ENCODE assay signal across 1 cellular context in genomic region chr6:41779793-41780622, GRCh38.
A peak's percentile ranks its signal among the peaks of the same experiment; 100 is the strongest.
TF ChIP-seq lines count a peak whose summit lies in the region.

TSS of gene FRS3 (minus strand) at chr6:41779900. CDS start at chr6:41776987, 2,913 bp downstream.

TF ChIP-seq in K562, 482 proteins besides CTCF, POLR2A, EP300 and RAD21 (continued from another document and continues in another):
- TF ChIP-seq CEBPZ (IDR thresholded peaks at IDR 0.05; ENCODE audit: borderline replicate concordance, low read depth, low read length) (no peak), SMARCA4 (IDR thresholded peaks at IDR 0.05) (0 out of 2 replicates have a peak, but pooled peaks have one; percentile 9), ZNF133 (CRISPR knock-in tag; IDR thresholded peaks at IDR 0.05) (no peak), TSC22D4 (tag; IDR thresholded peaks at IDR 0.05) (no peak), SNRNP70 (optimal IDR thresholded peaks at IDR 0.05; ENCODE audit: low read depth, low read length) (no peak), KAT2B (IDR thresholded peaks at IDR 0.05; ENCODE audit: low read depth, low read length) (no peak), NCOR1 (IDR thresholded peaks at IDR 0.05) (peak; percentile 58), SMAD3 (CRISPR knock-in tag; conservative IDR thresholded peaks at IDR 0.05) (no peak), E2F3 (CRISPR knock-in tag; IDR thresholded peaks at IDR 0.05) (no peak), MAFK (IDR thresholded peaks at IDR 0.05; ENCODE audit: low read length) (peak; percentile 39; the same call in 1 of the 2 replicates), SRSF1 (IDR thresholded peaks at IDR 0.05; ENCODE audit: low read depth, low read length) (no peak), HDAC1 (IDR thresholded peaks at IDR 0.05) (peak in 1 of 2 experiments; percentile 72; a peak in 2 of 4 replicates), TAL1 (IDR thresholded peaks at IDR 0.05) (peak; percentile 20; the same call in 1 of the 2 replicates), HMBOX1 (IDR thresholded peaks at IDR 0.05) (no peak), ZKSCAN1 (IDR thresholded peaks at IDR 0.05; ENCODE audit: low read depth, low read length) (peak; percentile 12; the same call in 1 of the 2 replicates), KLF13 (tag; IDR thresholded peaks at IDR 0.05; ENCODE audit: borderline replicate concordance, low read depth) (no peak), PHF20 (IDR thresholded peaks at IDR 0.05; ENCODE audit: partially characterized antibody) (peak; percentile 36), ZNF707 (CRISPR knock-in tag; conservative IDR thresholded peaks at IDR 0.05) (no peak), ZNF655 (CRISPR knock-in tag; IDR thresholded peaks at IDR 0.05) (no peak), AFF4 (CRISPR knock-in tag; IDR thresholded peaks at IDR 0.05) (peak; percentile 90; the same call in 1 of the 2 replicates), ARID3B (CRISPR knock-in tag; IDR thresholded peaks at IDR 0.05; ENCODE audit: borderline replicate concordance) (no peak), GATA2 (CRISPR knock-in tag; IDR thresholded peaks at IDR 0.05) (no peak), PHF21A (IDR thresholded peaks at IDR 0.05; ENCODE audit: borderline replicate concordance, low read depth) (peak; percentile 19; the same call in 1 of the 2 replicates), VEZF1 (CRISPR knock-in tag; IDR thresholded peaks at IDR 0.05) (peak; percentile 88), DEAF1 (CRISPR knock-in tag; IDR thresholded peaks at IDR 0.05) (peak; percentile 99), NR4A1 (CRISPR knock-in tag; IDR thresholded peaks at IDR 0.05) (no peak), NR4A1 (tag; IDR thresholded peaks at IDR 0.05) (no peak), FOXO4 (CRISPR knock-in tag; IDR thresholded peaks at IDR 0.05) (no peak), ZBTB11 (CRISPR knock-in tag; IDR thresholded peaks at IDR 0.05) (peak in 1 of 3 experiments; percentile 61; a peak in 1 of 6 replicates), ZNF76 (CRISPR knock-in tag; IDR thresholded peaks at IDR 0.05; ENCODE audit: borderline replicate concordance) (peak; percentile 11; the same call in 1 of the 2 replicates), MCM3 (IDR thresholded peaks at IDR 0.05) (no peak), BHLHE40 (IDR thresholded peaks at IDR 0.05; ENCODE audit: low read length) (peak; percentile 76), ZNF12 (CRISPR knock-in tag; IDR thresholded peaks at IDR 0.05) (no peak), ARID2 (IDR thresholded peaks at IDR 0.05) (peak; percentile 91), ZBTB9 (CRISPR knock-in tag; IDR thresholded peaks at IDR 0.05) (no peak), NR0B1 (IDR thresholded peaks at IDR 0.05; ENCODE audit: partially characterized antibody) (no peak), ZNF589 (CRISPR knock-in tag; IDR thresholded peaks at IDR 0.05; ENCODE audit: low read depth) (no peak)
